Comparison of ENCODE assay signal across 2 cellular contexts in the genomic region with DNA sequence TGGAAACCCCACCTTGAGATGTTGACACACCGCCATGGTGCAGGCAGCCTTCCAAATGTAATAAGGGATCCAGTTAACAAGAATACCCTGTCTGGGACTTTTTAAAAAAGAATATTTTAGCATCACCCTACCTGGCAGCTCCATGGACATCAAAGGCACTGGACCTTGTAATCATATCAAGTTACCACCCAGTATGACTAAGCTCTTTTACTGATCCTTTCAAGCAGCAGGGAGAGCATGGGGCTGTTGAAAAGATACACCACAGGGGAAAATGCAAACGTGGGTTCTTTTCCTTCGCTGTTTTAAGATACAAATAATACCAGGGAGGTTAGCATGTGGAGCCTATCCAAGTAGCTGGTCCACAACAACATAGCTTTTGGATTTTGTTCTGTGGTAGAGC.
TF ChIP-seq lines count a peak whose summit lies in the region.

No MANE protein-coding gene starts in this region.

TF ChIP-seq in SK-N-SH treated with all-trans-retinoic acid at 6 μM for 48 hours, 23 proteins besides CTCF, POLR2A, EP300 and RAD21 (continued from another document):
- TF ChIP-seq, protein P1, sequence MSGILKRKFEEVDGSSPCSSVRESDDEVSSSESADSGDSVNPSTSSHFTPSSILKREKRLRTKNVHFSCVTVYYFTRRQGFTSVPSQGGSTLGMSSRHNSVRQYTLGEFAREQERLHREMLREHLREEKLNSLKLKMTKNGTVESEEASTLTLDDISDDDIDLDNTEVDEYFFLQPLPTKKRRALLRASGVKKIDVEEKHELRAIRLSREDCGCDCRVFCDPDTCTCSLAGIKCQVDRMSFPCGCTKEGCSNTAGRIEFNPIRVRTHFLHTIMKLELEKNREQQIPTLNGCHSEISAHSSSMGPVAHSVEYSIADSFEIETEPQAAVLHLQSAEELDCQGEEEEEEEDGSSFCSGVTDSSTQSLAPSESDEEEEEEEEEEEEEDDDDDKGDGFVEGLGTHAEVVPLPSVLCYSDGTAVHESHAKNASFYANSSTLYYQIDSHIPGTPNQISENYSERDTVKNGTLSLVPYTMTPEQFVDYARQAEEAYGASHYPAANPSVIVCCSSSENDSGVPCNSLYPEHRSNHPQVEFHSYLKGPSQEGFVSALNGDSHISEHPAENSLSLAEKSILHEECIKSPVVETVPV (CRISPR knock-in tag; IDR thresholded peaks at IDR 0.05): no peak
- TF ChIP-seq OSR1 (CRISPR knock-in tag; IDR thresholded peaks at IDR 0.05) (no peak), ARNTL (CRISPR knock-in tag; IDR thresholded peaks at IDR 0.05; ENCODE audit: borderline replicate concordance, low read depth) (no peak), ZFP3 (CRISPR knock-in tag; IDR thresholded peaks at IDR 0.05) (no peak), PPARA (CRISPR knock-in tag; IDR thresholded peaks at IDR 0.05; ENCODE audit: borderline replicate concordance) (no peak), ZNF565 (CRISPR knock-in tag; conservative IDR thresholded peaks at IDR 0.05; ENCODE audit: low read depth) (no peak), ISL1 (CRISPR knock-in tag; IDR thresholded peaks at IDR 0.05) (no peak), GLIS3 (CRISPR knock-in tag; IDR thresholded peaks at IDR 0.05) (no peak), ESRRG (CRISPR knock-in tag; IDR thresholded peaks at IDR 0.05) (no peak), BACH2 (CRISPR knock-in tag; IDR thresholded peaks at IDR 0.05; ENCODE audit: borderline replicate concordance) (no peak), ZFP30 (CRISPR knock-in tag; IDR thresholded peaks at IDR 0.05) (no peak), ZNF70 (CRISPR knock-in tag; IDR thresholded peaks at IDR 0.05) (no peak), RARB (CRISPR knock-in tag; IDR thresholded peaks at IDR 0.05) (no peak)
- TF ChIP-seq, protein P2, sequence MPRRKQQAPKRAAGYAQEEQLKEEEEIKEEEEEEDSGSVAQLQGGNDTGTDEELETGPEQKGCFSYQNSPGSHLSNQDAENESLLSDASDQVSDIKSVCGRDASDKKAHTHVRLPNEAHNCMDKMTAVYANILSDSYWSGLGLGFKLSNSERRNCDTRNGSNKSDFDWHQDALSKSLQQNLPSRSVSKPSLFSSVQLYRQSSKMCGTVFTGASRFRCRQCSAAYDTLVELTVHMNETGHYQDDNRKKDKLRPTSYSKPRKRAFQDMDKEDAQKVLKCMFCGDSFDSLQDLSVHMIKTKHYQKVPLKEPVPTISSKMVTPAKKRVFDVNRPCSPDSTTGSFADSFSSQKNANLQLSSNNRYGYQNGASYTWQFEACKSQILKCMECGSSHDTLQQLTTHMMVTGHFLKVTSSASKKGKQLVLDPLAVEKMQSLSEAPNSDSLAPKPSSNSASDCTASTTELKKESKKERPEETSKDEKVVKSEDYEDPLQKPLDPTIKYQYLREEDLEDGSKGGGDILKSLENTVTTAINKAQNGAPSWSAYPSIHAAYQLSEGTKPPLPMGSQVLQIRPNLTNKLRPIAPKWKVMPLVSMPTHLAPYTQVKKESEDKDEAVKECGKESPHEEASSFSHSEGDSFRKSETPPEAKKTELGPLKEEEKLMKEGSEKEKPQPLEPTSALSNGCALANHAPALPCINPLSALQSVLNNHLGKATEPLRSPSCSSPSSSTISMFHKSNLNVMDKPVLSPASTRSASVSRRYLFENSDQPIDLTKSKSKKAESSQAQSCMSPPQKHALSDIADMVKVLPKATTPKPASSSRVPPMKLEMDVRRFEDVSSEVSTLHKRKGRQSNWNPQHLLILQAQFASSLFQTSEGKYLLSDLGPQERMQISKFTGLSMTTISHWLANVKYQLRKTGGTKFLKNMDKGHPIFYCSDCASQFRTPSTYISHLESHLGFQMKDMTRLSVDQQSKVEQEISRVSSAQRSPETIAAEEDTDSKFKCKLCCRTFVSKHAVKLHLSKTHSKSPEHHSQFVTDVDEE (CRISPR knock-in tag; IDR thresholded peaks at IDR 0.05): no peak

TF ChIP-seq in SK-N-SH, 30 proteins besides CTCF, POLR2A, EP300 and RAD21 (continued from another document):
- TF ChIP-seq, protein P3, sequence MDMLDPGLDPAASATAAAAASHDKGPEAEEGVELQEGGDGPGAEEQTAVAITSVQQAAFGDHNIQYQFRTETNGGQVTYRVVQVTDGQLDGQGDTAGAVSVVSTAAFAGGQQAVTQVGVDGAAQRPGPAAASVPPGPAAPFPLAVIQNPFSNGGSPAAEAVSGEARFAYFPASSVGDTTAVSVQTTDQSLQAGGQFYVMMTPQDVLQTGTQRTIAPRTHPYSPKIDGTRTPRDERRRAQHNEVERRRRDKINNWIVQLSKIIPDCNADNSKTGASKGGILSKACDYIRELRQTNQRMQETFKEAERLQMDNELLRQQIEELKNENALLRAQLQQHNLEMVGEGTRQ (IDR thresholded peaks at IDR 0.05; ENCODE audit: borderline replicate concordance, low read depth, low read length): no peak
- TF ChIP-seq RCOR1 (IDR thresholded peaks at IDR 0.05; ENCODE audit: low read length): no peak
- no peak for TF ChIP-seq EZH2phosphoT487 (IDR thresholded peaks at IDR 0.05; ENCODE audit: borderline replicate concordance, low read depth)
- TF ChIP-seq CHD2 (IDR thresholded peaks at IDR 0.05; ENCODE audit: low read length, partially characterized antibody): no peak
